8 cellular contexts compared by ENCODE assay signal in genomic region chr20:2752631-2753455, GRCh38. TPM values are rescaled to one million over a fixed set of nuclear protein-coding genes. Genes with fewer than 3 reads are reported as not detected.
DNase-seq lines count a peak whose midpoint lies in the region; ATAC-seq and TF ChIP-seq lines count a peak whose summit lies in the region.

No MANE protein-coding gene starts in this region.

- peak overlapping the region; percentile 64 for H3K4me2 ChIP-seq in OCI-LY1 (ENCODE audit: low read length)

- peak overlapping the region; percentile 64 for H3K4me3 Mint-ChIP-seq in activated naive CD8-positive, alpha-beta T cell treated with anti-CD3 and anti-CD28 coated beads, Interleukin-2, amount 50 U/mL, for 24 hours

- H3K36me3 ChIP-seq in OCI-LY1 (ENCODE audit: insufficient read depth, low read length) (no peaks in the 10 kb centered on the region), iPS DF 6.9 (ENCODE audit: control insufficient read depth, insufficient read depth, low read length) (no peaks in the 10 kb centered on the region; the same call in 1 of the 2 replicates)

- H4K20me1 ChIP-seq in OCI-LY1 (ENCODE audit: insufficient read depth, low read length), result no peaks in the 10 kb centered on the region

- H3K4me1 ChIP-seq in OCI-LY1 (ENCODE audit: insufficient read depth, low read length, severe bottlenecking), result peaks cover 14% of the 10 kb centered on the region
- peaks cover 19% of the 10 kb centered on the region for H3K4me1 ChIP-seq in iPS DF 6.9 (ENCODE audit: control insufficient read depth, insufficient read depth, low read length)

- H3F3A ChIP-seq in OCI-LY1 (ENCODE audit: insufficient read depth, low read length), result no peaks in the 10 kb centered on the region

- H3K27me3 Mint-ChIP-seq in activated naive CD8-positive, alpha-beta T cell treated with anti-CD3 and anti-CD28 coated beads, Interleukin-2, amount 50 U/mL, for 24 hours, result peaks cover 49% of the 10 kb centered on the region

- POLR2A ChIA-PET in AG04450 (lab: Yijun Ruan, JAX), result no interaction called here

- H3K9me2 ChIP-seq in OCI-LY1 (ENCODE audit: low read depth, low read length), result no peaks in the 10 kb centered on the region

- H3K9me3 ChIP-seq in AG04450 (ENCODE audit: control insufficient read depth, insufficient read depth, low read length) (no peaks in the 10 kb centered on the region; the same call in 1 of the 2 replicates), OCI-LY1 (ENCODE audit: low read length) (no peaks in the 10 kb centered on the region), iPS DF 6.9 (ENCODE audit: control insufficient read depth, insufficient read depth, low read length) (no peaks in the 10 kb centered on the region)

- TF ChIP-seq CTCF in AG04450 (IDR thresholded peaks at IDR 0.05; ENCODE audit: low read depth, low read length) (peak; percentile 78), GM12874 (IDR thresholded peaks at IDR 0.05; ENCODE audit: insufficient read depth, low read depth, low read length) (peak; percentile 81), OCI-LY1 (IDR thresholded peaks at IDR 0.05; ENCODE audit: low read length) (peak; percentile 80)

- H3K4me3 ChIP-seq in AG04450 (ENCODE audit: low read depth, low read length), result peak overlapping the region; percentile 50
- peak overlapping the region; percentile 59 for H3K4me3 ChIP-seq in OCI-LY1 (ENCODE audit: low read depth, low read length, poor library complexity, severe bottlenecking)
- peak overlapping the region; percentile 51; the same call in 1 of the 2 replicates for H3K4me3 ChIP-seq in iPS DF 6.9 (ENCODE audit: low read length)

- no peak overlapping the region for H3K27ac Mint-ChIP-seq in activated naive CD8-positive, alpha-beta T cell treated with anti-CD3 and anti-CD28 coated beads, Interleukin-2, amount 50 U/mL, for 24 hours

- ATAC-seq in activated naive CD8-positive, alpha-beta T cell treated with anti-CD3 and anti-CD28 coated beads, Interleukin-2, amount 50 U/mL, for 24 hours, result no peak
- no peak for ATAC-seq in HG02970 (IDR thresholded peaks at IDR 0.05; ENCODE audit: low FRiP score, unreplicated experiment)
- ATAC-seq in HG03095 (IDR thresholded peaks at IDR 0.05; ENCODE audit: unreplicated experiment), result no peak

- no peaks in the 10 kb centered on the region for H3K36me3 Mint-ChIP-seq in activated naive CD8-positive, alpha-beta T cell treated with anti-CD3 and anti-CD28 coated beads, Interleukin-2, amount 50 U/mL, for 24 hours (ENCODE audit: low read depth)

- CTCF ChIA-PET in AG04450 (lab: Charles Lee), result interaction anchor here (0.6 to 4.3 kb wide), 11 partner anchors 9 to 289 kb away, joined by 3 to 40 read pairs (median 4); no protein-coding TSS in a partner anchor

- H3K9ac ChIP-seq in OCI-LY1 (ENCODE audit: low read length), result no peak overlapping the region

- peaks cover 32% of the 10 kb centered on the region for H3K4me1 Mint-ChIP-seq in activated naive CD8-positive, alpha-beta T cell treated with anti-CD3 and anti-CD28 coated beads, Interleukin-2, amount 50 U/mL, for 24 hours

- DNase-seq in AG04450 (ENCODE audit: low read depth, low spot score) (no peak), iPS DF 6.9 (ENCODE audit: low read depth, low spot score) (no peak), smooth muscle cell of the brain vasculature (ENCODE audit: low read depth, low spot score) (peak; percentile 26)
- DNase-seq in activated naive CD8-positive, alpha-beta T cell treated with anti-CD3 and anti-CD28 coated beads, Interleukin-2, amount 50 U/mL, for 24 hours, result peak; percentile 53

- no CpG with 5 or more reads among the region's 41 CpGs for WGBS in iPS DF 6.9 (ENCODE audit: insufficient coverage, insufficient read length)

- H3K9me3 Mint-ChIP-seq in activated naive CD8-positive, alpha-beta T cell treated with anti-CD3 and anti-CD28 coated beads, Interleukin-2, amount 50 U/mL, for 24 hours, result no peaks in the 10 kb centered on the region

- no peaks in the 10 kb centered on the region for H3K79me2 ChIP-seq in OCI-LY1 (ENCODE audit: insufficient read depth, low read length)

- H3K27ac ChIP-seq in AG04450 (ENCODE audit: low read depth, low read length) (no peak overlapping the region), OCI-LY1 (ENCODE audit: low read depth, low read length, poor library complexity, severe bottlenecking) (no peak overlapping the region), iPS DF 6.9 (ENCODE audit: low read length) (no peak overlapping the region)

- H3K27me3 ChIP-seq in AG04450 (ENCODE audit: control insufficient read depth, insufficient read depth, low read length) (peaks cover 72% of the 10 kb centered on the region), OCI-LY1 (ENCODE audit: insufficient read depth, low read length) (0 out of 2 replicates have a peak, but pooled peaks cover 9% of the 10 kb centered on the region), iPS DF 6.9 (ENCODE audit: control insufficient read depth, insufficient read depth, low read length) (peaks cover 44% of the 10 kb centered on the region)

- H2AFZ ChIP-seq in OCI-LY1 (ENCODE audit: low read length), result no peak overlapping the region

RNA-seq across cellular contexts. Expression of gene CPXM1, which starts 47.6 kb away (rescaled TPM):
- 9.0 and 12.9 TPM in 2 replicates for polyA plus RNA-seq in AG04450 (2011; rRNA removed)
- polyA minus RNA-seq in AG04450 (2011; rRNA and poly(A)+ RNA removed), result 5.9 and 9.1 TPM in 2 replicates

Comparison
In these comparisons a context has a peak if more than half of its experiments do, and no peak if none do; other contexts are left out.
1. DNase-seq: peak in activated naive CD8-positive, alpha-beta T cell treated with anti-CD3 and anti-CD28 coated beads, Interleukin-2, amount 50 U/mL, for 24 hours (single experiment) and smooth muscle cell of the brain vasculature (single experiment); none in AG04450 (single experiment) and iPS DF 6.9 (single experiment).
2. Peak in every context shown above with its lines, with median percentiles within 50 percentile points of each other: H3K4me3 ChIP-seq and CTCF ChIP-seq.